Comparison of ENCODE assay signal across 19 cellular contexts in the genomic region with DNA sequence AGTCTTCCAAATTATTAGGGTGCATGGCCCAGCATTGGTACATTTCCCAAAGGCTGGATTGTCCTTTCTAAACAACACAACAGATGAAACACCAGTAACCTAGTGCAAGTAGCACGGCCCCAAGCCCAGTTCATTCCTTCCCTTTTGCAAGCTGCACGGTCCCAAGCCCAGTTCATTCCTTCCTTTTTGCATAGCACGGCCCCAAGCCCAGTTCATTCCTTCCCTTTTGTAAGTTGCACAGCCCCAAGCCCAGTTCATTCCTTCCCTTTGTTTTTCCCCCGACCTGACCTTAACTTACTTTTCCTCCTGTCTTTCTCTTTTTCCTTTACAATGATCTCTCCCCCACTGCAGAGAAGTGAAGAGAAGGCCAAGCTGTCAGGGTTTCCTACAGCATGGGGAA.
DNase-seq lines count a peak whose midpoint lies in the region; ATAC-seq and TF ChIP-seq lines count a peak whose summit lies in the region.
"Had no signal": no experiment of that assay in that cellular context is flagged by ENCODE, and none has a peak within 500 bp of the region (broad histone marks: within the 10 kb centered on the region; RNA-seq: fewer than 3 reads in every experiment).

No MANE protein-coding gene starts in this region.

- no peaks in the 10 kb centered on the region for H3K9me3 Mint-ChIP-seq in activated CD4-positive, alpha-beta T cell treated with anti-CD3 and anti-CD28 coated beads, Interleukin-2, amount 10 ng/mL, durations not matched to agents 24 days and 14 days
- no peaks in the 10 kb centered on the region for H3K9me3 Mint-ChIP-seq in CD4-positive, alpha-beta T cell
- peaks cover 4% of the 10 kb centered on the region for H3K9me3 Mint-ChIP-seq in activated T-helper 1 cell treated with anti-CD3 and anti-CD28 coated beads, Interleukin-12 subunit alpha, Interleukin-12 subunit beta, Interleukin-2, Interleukin-4 antibody, amounts not matched to agents 30 ng/mL and 10 ng/mL and 1 ng/mL, durations not matched to agents 14 hours and 24 hours and 36 hours
- peaks cover 0 to 15% (median 2%) of the 10 kb centered on the region in 9 donors for H3K9me3 Mint-ChIP-seq in naive thymus-derived CD8-positive, alpha-beta T cell

- TF ChIP-seq CTCF in CD4-positive, alpha-beta T cell (IDR thresholded peaks at IDR 0.05) = no peak

- no peak for DNase-seq in activated CD4-positive, alpha-beta T cell treated with anti-CD3 and anti-CD28 coated beads, Interleukin-2, amount 10 ng/mL, durations not matched to agents 24 days and 14 days
- no peak for DNase-seq in activated CD4-positive, alpha-beta T cell treated with anti-CD3 and anti-CD28 coated beads, Interleukin-2, amount 50 U/mL, for 48 hours
- no peak for DNase-seq in CD4-positive, alpha-beta T cell
- DNase-seq in activated T-helper 1 cell treated with anti-CD3 and anti-CD28 coated beads, Interleukin-12 subunit alpha, Interleukin-12 subunit beta, Interleukin-2, Interleukin-4 antibody, amounts not matched to agents 30 ng/mL and 10 ng/mL and 1 ng/mL, durations not matched to agents 14 hours and 24 hours and 36 hours (ENCODE audit: low spot score) = no peak
- DNase-seq in naive thymus-derived CD8-positive, alpha-beta T cell = no peak
- DNase-seq in DMS 273 treated with DMSO at 0.1 percent for 48 hours (lab: John Stamatoyannopoulos, UW) = no peak
- no peak for DNase-seq in SKM-1 (lab: John Stamatoyannopoulos, UW; ENCODE audit: unreplicated experiment)
- DNase-seq: 8988T, DMS79, GOT3, MM.1S, NCI-H1092 treated with DMSO at 0.1 percent for 48 hours, NCI-H146, NCI-H2029 treated with DMSO at 0.1 percent for 48 hours, NCI-H2171 treated with DMSO at 0.1 percent for 48 hours, NCI-H446 treated with DMSO at 0.1 percent for 48 hours had no signal

- H3K27me3 Mint-ChIP-seq in activated CD4-positive, alpha-beta T cell treated with anti-CD3 and anti-CD28 coated beads, Interleukin-2, amount 10 ng/mL, durations not matched to agents 24 days and 14 days = peaks cover 5% of the 10 kb centered on the region
- no peaks in the 10 kb centered on the region for H3K27me3 Mint-ChIP-seq in CD4-positive, alpha-beta T cell
- no peaks in the 10 kb centered on the region for H3K27me3 Mint-ChIP-seq in activated T-helper 1 cell treated with anti-CD3 and anti-CD28 coated beads, Interleukin-12 subunit alpha, Interleukin-12 subunit beta, Interleukin-2, Interleukin-4 antibody, amounts not matched to agents 30 ng/mL and 10 ng/mL and 1 ng/mL, durations not matched to agents 14 hours and 24 hours and 36 hours (ENCODE audit: insufficient read depth)
- H3K27me3 Mint-ChIP-seq in naive thymus-derived CD8-positive, alpha-beta T cell = no peaks in the 10 kb centered on the region

- POLR2A ChIA-PET in CD4-positive, alpha-beta T cell (lab: Charles Lee) = interaction anchor here (0.7 kb wide), 1 partner anchor 23 kb away, joined by 3 read pairs; no protein-coding TSS in a partner anchor
- POLR2A ChIA-PET in naive thymus-derived CD8-positive, alpha-beta T cell (lab: Charles Lee) = interaction anchor here (1.1 to 3.7 kb wide), 2 partner anchors 114 to 119 kb away, joined by 5 to 28 read pairs; a partner anchor contains a TSS

- H3K27me3 ChIP-seq in CD4-positive, alpha-beta T cell (ENCODE audit: control insufficient read depth, insufficient read depth, low read length) = no peaks in the 10 kb centered on the region

- H3K4me3 Mint-ChIP-seq in activated CD4-positive, alpha-beta T cell treated with anti-CD3 and anti-CD28 coated beads, Interleukin-2, amount 10 ng/mL, durations not matched to agents 24 days and 14 days = no peak overlapping the region
- H3K4me3 Mint-ChIP-seq in CD4-positive, alpha-beta T cell = no peak overlapping the region
- H3K4me3 Mint-ChIP-seq in activated T-helper 1 cell treated with anti-CD3 and anti-CD28 coated beads, Interleukin-12 subunit alpha, Interleukin-12 subunit beta, Interleukin-2, Interleukin-4 antibody, amounts not matched to agents 30 ng/mL and 10 ng/mL and 1 ng/mL, durations not matched to agents 14 hours and 24 hours and 36 hours = no peak overlapping the region
- peak overlapping the region in 7 of 10 donors; percentile 7 to 46 (median 33) for H3K4me3 Mint-ChIP-seq in naive thymus-derived CD8-positive, alpha-beta T cell
- H3K4me3 Mint-ChIP-seq: CD14-positive monocyte had no signal

- no peak overlapping the region for H3K27ac ChIP-seq in CD4-positive, alpha-beta T cell (ENCODE audit: low read depth, low read length)

- no peaks in the 10 kb centered on the region for H3K9me3 ChIP-seq in CD4-positive, alpha-beta T cell (ENCODE audit: control insufficient read depth, low read length)

- CTCF ChIA-PET in CD4-positive, alpha-beta T cell (lab: Charles Lee) = no interaction called here

- H3K36me3 Mint-ChIP-seq in activated CD4-positive, alpha-beta T cell treated with anti-CD3 and anti-CD28 coated beads, Interleukin-2, amount 10 ng/mL, durations not matched to agents 24 days and 14 days (ENCODE audit: low read depth) = no peaks in the 10 kb centered on the region
- H3K36me3 Mint-ChIP-seq in CD4-positive, alpha-beta T cell (ENCODE audit: low read depth) = no peaks in the 10 kb centered on the region
- H3K36me3 Mint-ChIP-seq in activated T-helper 1 cell treated with anti-CD3 and anti-CD28 coated beads, Interleukin-12 subunit alpha, Interleukin-12 subunit beta, Interleukin-2, Interleukin-4 antibody, amounts not matched to agents 30 ng/mL and 10 ng/mL and 1 ng/mL, durations not matched to agents 14 hours and 24 hours and 36 hours (ENCODE audit: low read depth) = peaks cover 5% of the 10 kb centered on the region
- peaks cover 0 to 4% (median 0%) of the 10 kb centered on the region in 3 donors for H3K36me3 Mint-ChIP-seq in naive thymus-derived CD8-positive, alpha-beta T cell
- H3K36me3 Mint-ChIP-seq: CD14-positive monocyte had no signal

- peak overlapping the region; percentile 62 for H3K27ac Mint-ChIP-seq in activated CD4-positive, alpha-beta T cell treated with anti-CD3 and anti-CD28 coated beads, Interleukin-2, amount 10 ng/mL, durations not matched to agents 24 days and 14 days
- H3K27ac Mint-ChIP-seq in CD4-positive, alpha-beta T cell = peak overlapping the region; percentile 64
- H3K27ac Mint-ChIP-seq in activated T-helper 1 cell treated with anti-CD3 and anti-CD28 coated beads, Interleukin-12 subunit alpha, Interleukin-12 subunit beta, Interleukin-2, Interleukin-4 antibody, amounts not matched to agents 30 ng/mL and 10 ng/mL and 1 ng/mL, durations not matched to agents 14 hours and 24 hours and 36 hours = peak overlapping the region; percentile 16
- peak overlapping the region; percentile 65 to 98 (median 90) for H3K27ac Mint-ChIP-seq in naive thymus-derived CD8-positive, alpha-beta T cell
- H3K27ac Mint-ChIP-seq: CD14-positive monocyte had no signal

- ATAC-seq in CD4-positive, alpha-beta T cell (ENCODE audit: poor library complexity) = no peak
- no peak for ATAC-seq in naive thymus-derived CD8-positive, alpha-beta T cell
- ATAC-seq in GM18511 (IDR thresholded peaks at IDR 0.05; ENCODE audit: unreplicated experiment) = no peak
- ATAC-seq: Panc1 had no signal

- H3K4me1 Mint-ChIP-seq in activated CD4-positive, alpha-beta T cell treated with anti-CD3 and anti-CD28 coated beads, Interleukin-2, amount 10 ng/mL, durations not matched to agents 24 days and 14 days = peaks cover 38% of the 10 kb centered on the region
- peaks cover 72% of the 10 kb centered on the region for H3K4me1 Mint-ChIP-seq in CD4-positive, alpha-beta T cell (ENCODE audit: low read depth)
- H3K4me1 Mint-ChIP-seq in activated T-helper 1 cell treated with anti-CD3 and anti-CD28 coated beads, Interleukin-12 subunit alpha, Interleukin-12 subunit beta, Interleukin-2, Interleukin-4 antibody, amounts not matched to agents 30 ng/mL and 10 ng/mL and 1 ng/mL, durations not matched to agents 14 hours and 24 hours and 36 hours (ENCODE audit: low read depth) = peaks cover 52% of the 10 kb centered on the region
- H3K4me1 Mint-ChIP-seq in naive thymus-derived CD8-positive, alpha-beta T cell = peaks cover 43 to 71% (median 68%) of the 10 kb centered on the region in 4 donors

- intact Hi-C loops in activated CD4-positive, alpha-beta T cell treated with anti-CD3 and anti-CD28 coated beads, Interleukin-2, amount 10 ng/mL, durations not matched to agents 24 days and 14 days (cut with micrococcal nuclease) = loop anchor here (2.0 kb wide), 1 partner anchor 14 kb away; no protein-coding TSS in a partner anchor
- intact Hi-C loops in CD4-positive, alpha-beta T cell (cut with DNase I, micrococcal nuclease) = no loop called here
- intact Hi-C loops in activated T-helper 1 cell treated with anti-CD3 and anti-CD28 coated beads, Interleukin-12 subunit alpha, Interleukin-12 subunit beta, Interleukin-2, Interleukin-4 antibody, amounts not matched to agents 30 ng/mL and 10 ng/mL and 1 ng/mL, durations not matched to agents 14 hours and 24 hours and 36 hours (cut with micrococcal nuclease) = no loop called here

Comparison
In these comparisons a context has a peak if more than half of its experiments do, and no peak if none do; other contexts are left out.
1. H3K27ac Mint-ChIP-seq: peak in every context shown above with its lines; median percentile 90 in naive thymus-derived CD8-positive, alpha-beta T cell; 64 in CD4-positive, alpha-beta T cell; 62 in activated CD4-positive, alpha-beta T cell treated with anti-CD3 and anti-CD28 coated beads, Interleukin-2, amount 10 ng/mL, durations not matched to agents 24 days and 14 days; 16 in activated T-helper 1 cell treated with anti-CD3 and anti-CD28 coated beads, Interleukin-12 subunit alpha, Interleukin-12 subunit beta, Interleukin-2, Interleukin-4 antibody, amounts not matched to agents 30 ng/mL and 10 ng/mL and 1 ng/mL, durations not matched to agents 14 hours and 24 hours and 36 hours.
2. H3K4me3 Mint-ChIP-seq: peak in naive thymus-derived CD8-positive, alpha-beta T cell (7 of 10); none in activated CD4-positive, alpha-beta T cell treated with anti-CD3 and anti-CD28 coated beads, Interleukin-2, amount 10 ng/mL, durations not matched to agents 24 days and 14 days (single experiment), CD4-positive, alpha-beta T cell (single experiment) and activated T-helper 1 cell treated with anti-CD3 and anti-CD28 coated beads, Interleukin-12 subunit alpha, Interleukin-12 subunit beta, Interleukin-2, Interleukin-4 antibody, amounts not matched to agents 30 ng/mL and 10 ng/mL and 1 ng/mL, durations not matched to agents 14 hours and 24 hours and 36 hours (single experiment).